ENCODE assay signal across 8 cellular contexts in genomic region chr12:111304642-111305071, GRCh38.
DNase-seq lines count a peak whose midpoint lies in the region; ATAC-seq and TF ChIP-seq lines count a peak whose summit lies in the region.

No MANE protein-coding gene starts in this region.

- H2AFZ ChIP-seq in OCI-LY7 (ENCODE audit: low read length) (no peak overlapping the region), mammary epithelial cell (ENCODE audit: low read depth, low read length) (no peak overlapping the region)

- CTCF ChIA-PET in OCI-LY7 (lab: Charles Lee; ENCODE audit: unreplicated experiment) (no interaction called here), mammary epithelial cell (lab: Charles Lee; ENCODE audit: low non-redundant PET) (no interaction called here)

- no peaks in the 10 kb centered on the region for H4K20me1 ChIP-seq in OCI-LY7 (ENCODE audit: insufficient read depth, low read length)
- H4K20me1 ChIP-seq in mammary epithelial cell (ENCODE audit: insufficient read depth, low read length): no peaks in the 10 kb centered on the region

- TF ChIP-seq CTCF in GM12874 (IDR thresholded peaks at IDR 0.05; ENCODE audit: insufficient read depth, low read depth, low read length) (peak; percentile 83), OCI-LY7 (conservative IDR thresholded peaks at IDR 0.05; ENCODE audit: low read length) (peak; percentile 98), mammary epithelial cell (conservative IDR thresholded peaks at IDR 0.05 in 1 of 2, IDR thresholded peaks at IDR 0.05 in 1 of 2; ENCODE audit: extremely low read depth in 1 of 2, insufficient read depth in 1 of 2, low read depth in 1 of 2, low read length in 2 of 2) (peak; percentile 71 to 87), spleen (IDR thresholded peaks at IDR 0.05 in 8 of 11, conservative IDR thresholded peaks at IDR 0.05 in 3 of 11) (peak in 8 of 11 experiments; percentile 6 to 60 (median 41))

- WGBS in mammary epithelial cell (ENCODE audit: low coverage, missing lambda C conversion rate): 13% methylated on average over 3 of the region's 3 CpGs
- 44 to 60% (median 48%) methylated on average over 3 of the region's 3 CpGs for WGBS in spleen, 5 donors

- H3K4me3 ChIP-seq in OCI-LY7 (ENCODE audit: low read depth, low read length, poor library complexity, severe bottlenecking) (no peak overlapping the region), mammary epithelial cell (replicated peaks in 1 of 3; ENCODE audit: insufficient read depth in 1 of 3, low read depth in 2 of 3, low read length in 3 of 3) (no peak overlapping the region), spleen (no peak overlapping the region)

- H3K9ac ChIP-seq in mammary epithelial cell (ENCODE audit: insufficient read depth, low read length): no peak overlapping the region

- H3K4me2 ChIP-seq in OCI-LY7 (ENCODE audit: low read length) (no peak overlapping the region), mammary epithelial cell (ENCODE audit: insufficient read depth, low read depth, low read length) (no peak overlapping the region)

- no peaks in the 10 kb centered on the region for H3K4me1 ChIP-seq in OCI-LY7 (ENCODE audit: insufficient read depth, low read length, poor library complexity, severe bottlenecking)
- no peaks in the 10 kb centered on the region for H3K4me1 ChIP-seq in mammary epithelial cell (ENCODE audit: insufficient read depth, low read length)
- peaks cover 0 to 6% (median 0%) of the 10 kb centered on the region in 6 donors for H3K4me1 ChIP-seq in spleen

- H3K79me2 ChIP-seq in OCI-LY7 (ENCODE audit: insufficient read depth, low read depth, low read length): no peaks in the 10 kb centered on the region
- H3K79me2 ChIP-seq in mammary epithelial cell (ENCODE audit: insufficient read depth, low read length): no peaks in the 10 kb centered on the region

- peaks cover 23% of the 10 kb centered on the region for H3K9me3 ChIP-seq in OCI-LY7 (ENCODE audit: low read length)
- peaks cover 24% of the 10 kb centered on the region for H3K9me3 ChIP-seq in mammary epithelial cell (replicated peaks; ENCODE audit: insufficient read depth, low read length)
- H3K9me3 ChIP-seq in spleen: peaks cover 10 to 58% (median 43%) of the 10 kb centered on the region in 8 donors

- H3K27ac ChIP-seq in OCI-LY7 (ENCODE audit: low read depth, low read length, poor library complexity, severe bottlenecking) (no peak overlapping the region), mammary epithelial cell (ENCODE audit: insufficient read depth, low read depth, low read length) (no peak overlapping the region), spleen (no peak overlapping the region)

- DNase-seq in OCI-LY7 (ENCODE audit: low spot score) (peak; percentile 57), mammary epithelial cell (no peak), spleen (no peak), anterior cingulate cortex (lab: John Stamatoyannopoulos, UW) (no peak), activated gamma-delta T cell (lab: John Stamatoyannopoulos, UW) (no peak), NCI-H146 treated with DMSO at 0.1 percent for 48 hours (lab: John Stamatoyannopoulos, UW; ENCODE audit: unreplicated experiment) (no peak)

- no peaks in the 10 kb centered on the region for H3K9me2 ChIP-seq in OCI-LY7 (ENCODE audit: insufficient read depth, low read length)

- no peak for ATAC-seq in HG02852 (IDR thresholded peaks at IDR 0.05; ENCODE audit: unreplicated experiment)

- intact Hi-C loops in OCI-LY7 (cut with micrococcal nuclease; ENCODE audit: unreplicated experiment): no loop called here
- intact Hi-C loops in mammary epithelial cell (cut with micrococcal nuclease): no loop called here
- intact Hi-C loops in spleen (cut with DNase I; ENCODE audit: low total_unique reads): no loop called here

- no peaks in the 10 kb centered on the region for H3K36me3 ChIP-seq in OCI-LY7 (ENCODE audit: insufficient read depth, low read length)
- H3K36me3 ChIP-seq in mammary epithelial cell (ENCODE audit: insufficient read depth, low read length): no peaks in the 10 kb centered on the region
- no peaks in the 10 kb centered on the region for H3K36me3 ChIP-seq in spleen

- no peak for TF ChIP-seq POLR2A in spleen (IDR thresholded peaks at IDR 0.05)

- dilution Hi-C loops in mammary epithelial cell (cut with HindIII; ENCODE audit: low sequenced_read_pairs): no loop called here

- POLR2A ChIA-PET in OCI-LY7 (lab: Charles Lee): interaction anchor here (0.6 kb wide), 1 partner anchor 358 kb away, joined by 4 read pairs; no protein-coding TSS in a partner anchor

- no peaks in the 10 kb centered on the region for H3K27me3 ChIP-seq in mammary epithelial cell (ENCODE audit: insufficient read depth, low read length)
- H3K27me3 ChIP-seq in spleen (replicated peaks in 1 of 7): no peaks in the 10 kb centered on the region

- in situ Hi-C loops in mammary epithelial cell (cut with MboI; ENCODE audit: low sequenced_read_pairs in 2 of 2): no loop called here

- BruUV-seq in OCI-LY7 (replicated peaks; lab: Mats Ljungman, UMichigan): no TSS peak
- BruUV-seq in mammary epithelial cell (replicated peaks; lab: Mats Ljungman, UMichigan): no TSS peak

Comparison
In these comparisons a context has a peak if more than half of its experiments do, and no peak if none do; other contexts are left out.
1. CTCF ChIP-seq: peak in every context shown above with its lines; median percentile 98 in OCI-LY7; 83 in GM12874; 79 in mammary epithelial cell; 41 in spleen.